ENCODE assay signal across 8 cellular contexts in the genomic region with DNA sequence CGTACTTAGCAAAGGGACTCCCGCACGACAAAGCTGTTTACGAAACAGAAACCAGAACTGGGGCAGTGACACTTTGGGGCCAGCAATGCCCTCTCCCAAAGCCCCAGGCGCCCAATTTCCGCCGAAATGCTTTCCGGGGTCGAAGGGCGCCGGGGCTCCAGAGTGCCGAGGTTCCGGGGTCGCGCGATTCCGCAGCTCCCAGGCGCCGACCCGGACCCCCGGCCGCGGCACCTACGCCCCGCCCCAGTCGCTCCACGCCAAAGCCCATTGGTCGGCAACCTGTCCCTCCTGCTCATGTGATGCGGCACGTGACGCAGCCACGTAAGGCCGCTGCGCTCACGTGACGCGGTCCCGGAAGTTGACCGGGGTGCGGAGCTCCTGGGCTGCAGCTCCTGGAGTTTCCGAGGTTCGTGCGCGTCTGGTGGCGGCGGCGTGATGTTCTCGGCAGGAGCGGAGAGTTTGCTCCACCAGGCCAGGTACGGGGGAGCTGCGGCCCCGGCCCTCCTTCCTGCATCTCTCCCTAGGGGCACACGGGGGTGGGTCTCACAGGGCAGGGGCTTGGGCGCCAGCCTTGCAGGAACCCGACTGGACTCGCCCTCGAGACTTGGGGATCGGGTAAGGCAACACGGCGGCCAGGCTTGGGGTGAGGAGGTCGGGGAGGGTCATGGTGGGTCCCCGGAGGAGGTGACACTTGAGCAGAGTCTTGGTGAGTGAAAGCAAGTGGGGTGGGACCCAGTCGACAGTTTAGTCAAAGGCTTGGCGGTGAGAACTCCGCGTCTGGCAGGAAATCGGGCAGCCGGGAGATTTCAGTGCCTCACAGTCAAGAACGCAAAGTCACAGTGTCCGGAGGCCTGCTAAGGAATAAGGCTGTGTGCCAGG. TPM values are rescaled to one million over a fixed set of nuclear protein-coding genes. Genes with fewer than 3 reads are reported as not detected.
DNase-seq lines count a peak whose midpoint lies in the region; TF ChIP-seq lines count a peak whose summit lies in the region.

A gene with protein sequence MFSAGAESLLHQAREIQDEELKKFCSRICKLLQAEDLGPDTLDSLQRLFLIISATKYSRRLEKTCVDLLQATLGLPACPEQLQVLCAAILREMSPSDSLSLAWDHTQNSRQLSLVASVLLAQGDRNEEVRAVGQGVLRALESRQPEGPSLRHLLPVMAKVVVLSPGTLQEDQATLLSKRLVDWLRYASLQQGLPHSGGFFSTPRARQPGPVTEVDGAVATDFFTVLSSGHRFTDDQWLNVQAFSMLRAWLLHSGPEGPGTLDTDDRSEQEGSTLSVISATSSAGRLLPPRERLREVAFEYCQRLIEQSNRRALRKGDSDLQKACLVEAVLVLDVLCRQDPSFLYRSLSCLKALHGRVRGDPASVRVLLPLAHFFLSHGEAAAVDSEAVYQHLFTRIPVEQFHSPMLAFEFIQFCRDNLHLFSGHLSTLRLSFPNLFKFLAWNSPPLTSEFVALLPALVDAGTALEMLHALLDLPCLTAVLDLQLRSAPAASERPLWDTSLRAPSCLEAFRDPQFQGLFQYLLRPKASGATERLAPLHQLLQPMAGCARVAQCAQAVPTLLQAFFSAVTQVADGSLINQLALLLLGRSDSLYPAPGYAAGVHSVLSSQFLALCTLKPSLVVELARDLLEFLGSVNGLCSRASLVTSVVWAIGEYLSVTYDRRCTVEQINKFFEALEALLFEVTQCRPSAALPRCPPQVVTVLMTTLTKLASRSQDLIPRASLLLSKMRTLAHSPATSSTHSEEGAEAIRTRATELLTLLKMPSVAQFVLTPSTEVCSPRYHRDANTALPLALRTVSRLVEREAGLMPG (plus strand): TSS at position 343 of the 879 bp plus-strand sequence. CDS start 93 bp downstream, at position 436.

- TF ChIP-seq CTCF in GM20000 (IDR thresholded peaks at IDR 0.05; ENCODE audit: extremely low read depth, missing control alignments), result no peak

- POLR2A ChIA-PET in activated CD8-positive, alpha-beta memory T cell treated with anti-CD3 and anti-CD28 coated beads for 36 hours (lab: Charles Lee), result interaction anchor here (0.6 to 1.8 kb wide), 6 partner anchors 16 to 134 kb away, joined by 3 to 13 read pairs (median 4); no protein-coding TSS in a partner anchor

- DNase-seq in COLO829 (ENCODE audit: low spot score) (peak; percentile 98), GM20000 (ENCODE audit: low spot score) (peak; percentile 99), HS-5 (ENCODE audit: low read depth) (peak; percentile 87), NOMO-1 (lab: John Stamatoyannopoulos, UW; ENCODE audit: unreplicated experiment in 2 of 2) (peak; percentile 87 to 95), lung microvascular endothelial cell (ENCODE audit: low read depth in 2 of 2) (peak; percentile 98)
- peak; percentile 92 for DNase-seq in effector CD8-positive, alpha-beta T cell (lab: John Stamatoyannopoulos, UW)
- peak; percentile 86 to 91 (median 87) for DNase-seq in stimulated activated CD4-positive, alpha-beta T cell treated with anti-CD3 and anti-CD28 coated beads, TNF-alpha, amount 100 ng/mL, for 4 hours (ENCODE audit: low read depth in 3 of 3)

- CTCF ChIA-PET in activated CD8-positive, alpha-beta memory T cell treated with anti-CD3 and anti-CD28 coated beads for 36 hours (lab: Charles Lee), result interaction anchor here (0.6 to 1.8 kb wide), 8 partner anchors 23 to 1799 kb away, joined by 3 to 5 read pairs (median 4); no protein-coding TSS in a partner anchor

RNA-seq across cellular contexts. Expression of the gene that starts here (rescaled TPM):
- total RNA-seq in activated CD8-positive, alpha-beta memory T cell treated with anti-CD3 and anti-CD28 coated beads for 36 hours, result 10 to 100 TPM; 37.9 to 40.0 TPM
- 19.2 and 20.2 TPM in 2 replicates for total RNA-seq in lung microvascular endothelial cell

Comparison
In these comparisons a context has a peak if more than half of its experiments do, and no peak if none do; other contexts are left out.
1. Peak in every context shown above with its lines: DNase-seq.